17 cellular contexts compared by ENCODE assay signal in the genomic region with DNA sequence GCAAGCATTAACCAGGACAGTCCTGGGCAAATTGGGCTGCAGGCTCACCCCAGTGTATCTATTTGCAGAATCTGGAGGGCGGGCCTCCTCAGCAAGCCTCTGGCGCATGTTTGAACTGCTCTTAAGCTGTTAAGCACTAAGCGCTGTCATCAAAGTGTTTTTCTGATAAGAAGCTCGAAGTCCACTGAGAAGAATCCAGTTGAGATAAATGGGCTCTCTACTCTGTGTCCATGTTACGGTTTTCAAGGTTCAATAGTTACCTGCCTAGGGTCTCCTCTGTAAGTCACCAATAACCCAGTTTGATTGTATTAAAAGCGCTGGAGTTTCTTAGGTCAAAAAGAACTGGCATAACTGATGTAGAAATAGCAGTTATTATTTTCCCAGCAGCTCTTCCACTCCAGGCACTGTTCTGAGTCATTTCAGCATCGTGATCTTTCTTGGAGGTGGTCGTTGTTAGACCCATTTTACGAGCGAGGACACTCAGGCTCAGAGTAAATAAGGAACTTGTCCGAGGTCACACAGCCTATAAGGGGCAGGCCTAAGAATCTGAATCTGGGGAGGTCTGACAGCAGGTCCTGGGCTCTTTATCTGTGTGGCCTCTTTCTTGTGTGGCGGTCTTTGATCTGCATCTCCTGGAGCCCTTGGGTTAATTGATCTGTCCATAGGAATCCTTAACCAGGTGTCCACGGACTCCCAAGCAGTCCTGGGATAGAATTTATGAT.
DNase-seq lines count a peak whose midpoint lies in the region; ATAC-seq, FAIRE-seq and TF ChIP-seq lines count a peak whose summit lies in the region.
"Had no signal": no experiment of that assay in that cellular context is flagged by ENCODE, and none has a peak within 500 bp of the region (broad histone marks: within the 10 kb centered on the region; RNA-seq: fewer than 3 reads in every experiment).

No MANE protein-coding gene starts in this region.

- H3K27me3 Mint-ChIP-seq in activated naive CD8-positive, alpha-beta T cell treated with anti-CD3 and anti-CD28 coated beads, Interleukin-2, amount 50 U/mL, for 24 hours, result no peaks in the 10 kb centered on the region
- H3K27me3 Mint-ChIP-seq: stimulated activated naive CD8-positive, alpha-beta T cell treated with anti-CD3 and anti-CD28 coated beads, Interleukin-15, Interleukin-2, amounts not matched to agents 100 ng/mL and 50 ng/mL, for 24 hours had no signal

- H2BK20ac ChIP-seq in IMR-90 (ENCODE audit: low read depth, low read length), result no peak overlapping the region

- in situ Hi-C loops in IMR-90 (cut with MboI; ENCODE audit: low sequenced_read_pairs), result no loop called here

- dilution Hi-C loops in IMR-90 (cut with HindIII; ENCODE audit: low sequenced_read_pairs, unreplicated experiment), result no loop called here

- TF ChIP-seq RAD21 in A549 (conservative IDR thresholded peaks at IDR 0.05 in 1 of 2, IDR thresholded peaks at IDR 0.05 in 1 of 2) (no peak), IMR-90 (IDR thresholded peaks at IDR 0.05; ENCODE audit: low read length) (no peak)

- no peak for TF ChIP-seq EP300 in A549 (IDR thresholded peaks at IDR 0.05)

- POLR2A ChIA-PET in A549 (lab: Yijun Ruan, JAX), result interaction anchor here (0.5 kb wide), 1 partner anchor 206 kb away, joined by 4 read pairs; no protein-coding TSS in a partner anchor
- POLR2A ChIA-PET in IMR-90 (lab: Charles Lee; ENCODE audit: unreplicated experiment), result no interaction called here

- H3K27me3 ChIP-seq in IMR-90 (ENCODE audit: control insufficient read depth, insufficient read depth, low read length), result no peaks in the 10 kb centered on the region
- H3K27me3 ChIP-seq in colonic mucosa, result no peaks in the 10 kb centered on the region

- H4K5ac ChIP-seq in IMR-90 (ENCODE audit: low read depth, low read length), result no peak overlapping the region

- no peak overlapping the region for H3K56ac ChIP-seq in IMR-90 (ENCODE audit: extremely low read depth, insufficient read depth, low read length)

- H3K9me3 ChIP-seq in A549 (no peaks in the 10 kb centered on the region), IMR-90 (ENCODE audit: control insufficient read depth, insufficient read depth, low read length) (no peaks in the 10 kb centered on the region), colonic mucosa (no peaks in the 10 kb centered on the region), mesodermal cell (ENCODE audit: control insufficient read depth, low read length) (no peaks in the 10 kb centered on the region)

- H3K4me3 ChIP-seq in A549 (no peak overlapping the region), IMR-90 (ENCODE audit: insufficient read depth, low read depth, low read length) (no peak overlapping the region), colonic mucosa (no peak overlapping the region), mesodermal cell (ENCODE audit: extremely low read depth, insufficient read depth, low read length, poor library complexity, severe bottlenecking) (no peak overlapping the region)

- H2BK5ac ChIP-seq in IMR-90 (ENCODE audit: low read depth, low read length, poor library complexity, severe bottlenecking), result no peak overlapping the region

- no peak overlapping the region for H2AK9ac ChIP-seq in IMR-90 (replicated peaks; ENCODE audit: low read depth, low read length, poor library complexity)

- no peaks in the 10 kb centered on the region for H3K4me1 Mint-ChIP-seq in activated naive CD8-positive, alpha-beta T cell treated with anti-CD3 and anti-CD28 coated beads, Interleukin-2, amount 50 U/mL, for 24 hours
- H3K4me1 Mint-ChIP-seq: activated naive CD4-positive, alpha-beta T cell treated with anti-CD3 and anti-CD28 coated beads, Interleukin-2, amount 10 ng/mL, durations not matched to agents 7 days and 5 days had no signal

- CTCF ChIA-PET in A549 (lab: Yijun Ruan, JAX), result interaction anchor here (0.7 to 1.6 kb wide), 7 partner anchors 9 to 221 kb away, joined by 3 to 5 read pairs (median 4); no protein-coding TSS in a partner anchor
- CTCF ChIA-PET in IMR-90 (lab: Yijun Ruan, JAX), result no interaction called here

- H4K8ac ChIP-seq in IMR-90 (ENCODE audit: low read depth in 2 of 2, low read length in 2 of 2), result no peak overlapping the region

- FAIRE-seq in A549 (lab: Jason Lieb, UNC), result no peak
- FAIRE-seq: urothelium cell line had no signal

- H3K9me3 Mint-ChIP-seq in activated naive CD8-positive, alpha-beta T cell treated with anti-CD3 and anti-CD28 coated beads, Interleukin-2, amount 50 U/mL, for 24 hours, result no peaks in the 10 kb centered on the region
- H3K9me3 Mint-ChIP-seq: activated naive CD4-positive, alpha-beta T cell treated with anti-CD3 and anti-CD28 coated beads, Interleukin-2, amount 10 ng/mL, durations not matched to agents 7 days and 5 days; brain; stimulated activated naive CD8-positive, alpha-beta T cell treated with anti-CD3 and anti-CD28 coated beads, Interleukin-15, Interleukin-2, amounts not matched to agents 100 ng/mL and 50 ng/mL, for 24 hours; T-helper 2 cell treated with Interferon-gamma antibody and Interleukin-4, amounts not matched to agents 5 μg/mL and 100 μg/mL, for 36 hours had no signal

- no peak overlapping the region for H3K14ac ChIP-seq in IMR-90 (replicated peaks; ENCODE audit: low read depth, low read length)

- H4K20me1 ChIP-seq in IMR-90 (ENCODE audit: insufficient read depth, low read length), result no peaks in the 10 kb centered on the region

- no peaks in the 10 kb centered on the region for H3K79me1 ChIP-seq in IMR-90 (ENCODE audit: low read depth in 1 of 2, low read length in 2 of 2)

- intact Hi-C loops in IMR-90 (cut with micrococcal nuclease), result no loop called here
- intact Hi-C loops in colonic mucosa (cut with DNase I), result no loop called here

- no peak overlapping the region for H3K4me3 Mint-ChIP-seq in activated naive CD8-positive, alpha-beta T cell treated with anti-CD3 and anti-CD28 coated beads, Interleukin-2, amount 50 U/mL, for 24 hours
- H3K4me3 Mint-ChIP-seq: activated naive CD4-positive, alpha-beta T cell treated with anti-CD3 and anti-CD28 coated beads, Interleukin-2, amount 10 ng/mL, durations not matched to agents 7 days and 5 days; brain; stimulated activated naive CD8-positive, alpha-beta T cell treated with anti-CD3 and anti-CD28 coated beads, Interleukin-15, Interleukin-2, amounts not matched to agents 100 ng/mL and 50 ng/mL, for 24 hours; T-helper 2 cell treated with Interferon-gamma antibody and Interleukin-4, amounts not matched to agents 5 μg/mL and 100 μg/mL, for 36 hours had no signal

- peaks cover 4% of the 10 kb centered on the region; the same call in 1 of the 2 replicates for H3K9me1 ChIP-seq in IMR-90 (ENCODE audit: insufficient read depth, low read length)

- H4K91ac ChIP-seq in IMR-90 (ENCODE audit: insufficient read depth, low read depth, low read length), result no peak overlapping the region

- 0 out of 2 replicates have a peak overlapping the region, but pooled peaks have one; percentile 49 for H2AK5ac ChIP-seq in IMR-90 (ENCODE audit: low read depth, low read length)

- H3K36me3 ChIP-seq in IMR-90 (ENCODE audit: control insufficient read depth, insufficient read depth, low read length) (no peaks in the 10 kb centered on the region), colonic mucosa (no peaks in the 10 kb centered on the region), mesodermal cell (ENCODE audit: control insufficient read depth, insufficient read depth, low read length) (no peaks in the 10 kb centered on the region)

- H3K27ac ChIP-seq in A549, result peak overlapping the region; percentile 58 to 90
- H3K27ac ChIP-seq in IMR-90 (ENCODE audit: insufficient read depth, low read length), result no peak overlapping the region
- peak overlapping the region; percentile 79 for H3K27ac ChIP-seq in colonic mucosa
- peak overlapping the region; percentile 36 for H3K27ac ChIP-seq in mesodermal cell (ENCODE audit: low read depth, low read length, severe bottlenecking)

- no peak for TF ChIP-seq CTCF in A549 (IDR thresholded peaks at IDR 0.05)
- TF ChIP-seq CTCF in IMR-90 (conservative IDR thresholded peaks at IDR 0.05; ENCODE audit: low read depth, low read length), result no peak
- no peak for TF ChIP-seq CTCF in colonic mucosa (IDR thresholded peaks at IDR 0.05)

- H3K4ac ChIP-seq in IMR-90 (ENCODE audit: low read depth, low read length), result no peak overlapping the region; the same call in 1 of the 2 replicates

- no TSS peak for BruUV-seq in IMR-90 (replicated peaks; lab: Mats Ljungman, UMichigan)

- 32% methylated on average over 13 of the region's 13 CpGs for WGBS in A549 (ENCODE audit: missing lambda C conversion rate)
- WGBS in IMR-90 (ENCODE audit: extremely low coverage in 2 of 2, insufficient read length in 1 of 2), 2 experiments, result 77% methylated on average over 4 of the region's 13 CpGs; no CpG with 5 or more reads in 1 of the 2 experiments
- WGBS in mesodermal cell (ENCODE audit: insufficient coverage in 2 of 2), 2 experiments, result 76 to 83% methylated on average over 11 of the region's 13 CpGs

- H3K18ac ChIP-seq in IMR-90 (ENCODE audit: low read depth, low read length), result no peak overlapping the region

- H2BK15ac ChIP-seq in IMR-90 (ENCODE audit: low read depth, low read length), result no peak overlapping the region; the same call in 2 of the 3 replicates

- no peak overlapping the region for H3K23ac ChIP-seq in IMR-90 (ENCODE audit: low read depth, low read length)

- no peak overlapping the region for H3K27ac Mint-ChIP-seq in activated naive CD8-positive, alpha-beta T cell treated with anti-CD3 and anti-CD28 coated beads, Interleukin-2, amount 50 U/mL, for 24 hours
- H3K27ac Mint-ChIP-seq: activated naive CD4-positive, alpha-beta T cell treated with anti-CD3 and anti-CD28 coated beads, Interleukin-2, amount 10 ng/mL, durations not matched to agents 7 days and 5 days; stimulated activated naive CD8-positive, alpha-beta T cell treated with anti-CD3 and anti-CD28 coated beads, Interleukin-15, Interleukin-2, amounts not matched to agents 100 ng/mL and 50 ng/mL, for 24 hours had no signal

- H3K4me1 ChIP-seq in A549, result peaks cover 55% of the 10 kb centered on the region
- H3K4me1 ChIP-seq in IMR-90 (ENCODE audit: control insufficient read depth, insufficient read depth, low read length), result peaks cover 7% of the 10 kb centered on the region
- peaks cover 8% of the 10 kb centered on the region for H3K4me1 ChIP-seq in colonic mucosa
- peaks cover 13% of the 10 kb centered on the region for H3K4me1 ChIP-seq in mesodermal cell (ENCODE audit: control insufficient read depth, insufficient read depth, low read length, poor library complexity, severe bottlenecking)

- peak overlapping the region; percentile 38 for H2AFZ ChIP-seq in IMR-90 (replicated peaks; ENCODE audit: low read length, poor library complexity)

- TF ChIP-seq POLR2A in A549 (IDR thresholded peaks at IDR 0.05; ENCODE audit: low read length) (no peak), IMR-90 (IDR thresholded peaks at IDR 0.05; ENCODE audit: low read depth, low read length) (no peak)

- ATAC-seq in A549 (peak in 1 of 2 experiments; percentile 43; a peak in 3 of 6 replicates), IMR-90 (ENCODE audit: low read depth) (no peak), GM18517 (IDR thresholded peaks at IDR 0.05; ENCODE audit: unreplicated experiment) (no peak), GM21447 (IDR thresholded peaks at IDR 0.05; ENCODE audit: unreplicated experiment) (no peak)
- no peak for ATAC-seq in activated naive CD8-positive, alpha-beta T cell treated with anti-CD3 and anti-CD28 coated beads, Interleukin-2, amount 50 U/mL, for 24 hours

- H3K4me2 ChIP-seq in A549, result peak overlapping the region; percentile 65
- no peak overlapping the region for H3K4me2 ChIP-seq in IMR-90 (ENCODE audit: low read depth, low read length)

- no peak overlapping the region; the same call in 1 of the 2 replicates for H2BK120ac ChIP-seq in IMR-90 (ENCODE audit: low read depth, low read length)

- no peaks in the 10 kb centered on the region for H3K36me3 Mint-ChIP-seq in activated naive CD8-positive, alpha-beta T cell treated with anti-CD3 and anti-CD28 coated beads, Interleukin-2, amount 50 U/mL, for 24 hours (ENCODE audit: low read depth)
- H3K36me3 Mint-ChIP-seq: activated naive CD4-positive, alpha-beta T cell treated with anti-CD3 and anti-CD28 coated beads, Interleukin-2, amount 10 ng/mL, durations not matched to agents 7 days and 5 days; brain had no signal

- no peak overlapping the region for H3K9ac ChIP-seq in IMR-90 (ENCODE audit: low read depth, low read length)
- H3K9ac ChIP-seq in colonic mucosa (ENCODE audit: low read depth in 2 of 2, low read length in 2 of 2), result peak overlapping the region in 1 of 2 donors; percentile 67

- DNase-seq in A549 (ENCODE audit: low read depth in 1 of 2, low spot score in 1 of 2) (peak in 1 of 2 experiments; percentile 60), IMR-90 (no peak), colonic mucosa (peak; percentile 80)
- DNase-seq in effector CD4-positive, alpha-beta T cell, result no peak
- no peak for DNase-seq in activated naive CD8-positive, alpha-beta T cell treated with anti-CD3 and anti-CD28 coated beads, Interleukin-2, amount 50 U/mL, for 24 hours
- DNase-seq: activated naive CD4-positive, alpha-beta T cell treated with anti-CD3 and anti-CD28 coated beads, Interleukin-2, amount 10 ng/mL, durations not matched to agents 7 days and 5 days; DMS79 treated with DMSO at 0.1 percent for 48 hours; NCI-H1694 treated with DMSO at 0.1 percent for 48 hours; NCI-H510A treated with DMSO at 0.1 percent for 48 hours; stimulated activated CD4-positive, alpha-beta T cell treated with anti-CD3 and anti-CD28 coated beads, Interleukin-15, amount 100 ng/mL, for 24 hours had no signal
